8 cellular contexts compared by ENCODE assay signal in genomic region chr2:95026471-95027368, GRCh38.
DNase-seq lines count a peak whose midpoint lies in the region; ATAC-seq lines count a peak whose summit lies in the region.

No MANE protein-coding gene starts in this region.

- no peak for ATAC-seq in HG02840 (IDR thresholded peaks at IDR 0.05; ENCODE audit: low FRiP score, unreplicated experiment)
- ATAC-seq in HG03025 (IDR thresholded peaks at IDR 0.05; ENCODE audit: low FRiP score, unreplicated experiment): no peak

- H3K4me3 Mint-ChIP-seq in stimulated activated naive CD8-positive, alpha-beta T cell treated with anti-CD3 and anti-CD28 coated beads, Interleukin-15, Interleukin-2, amounts not matched to agents 100 ng/mL and 50 ng/mL, for 24 hours: peak overlapping the region; percentile 93

- no peaks in the 10 kb centered on the region for H3K36me3 Mint-ChIP-seq in stimulated activated naive CD8-positive, alpha-beta T cell treated with anti-CD3 and anti-CD28 coated beads, Interleukin-15, Interleukin-2, amounts not matched to agents 100 ng/mL and 50 ng/mL, for 24 hours (ENCODE audit: low read depth)

- peak overlapping the region; percentile 2 for H3K27ac Mint-ChIP-seq in stimulated activated naive CD8-positive, alpha-beta T cell treated with anti-CD3 and anti-CD28 coated beads, Interleukin-15, Interleukin-2, amounts not matched to agents 100 ng/mL and 50 ng/mL, for 24 hours

- no peaks in the 10 kb centered on the region for H3K9me3 Mint-ChIP-seq in stimulated activated naive CD8-positive, alpha-beta T cell treated with anti-CD3 and anti-CD28 coated beads, Interleukin-15, Interleukin-2, amounts not matched to agents 100 ng/mL and 50 ng/mL, for 24 hours

- H3K27me3 Mint-ChIP-seq in stimulated activated naive CD8-positive, alpha-beta T cell treated with anti-CD3 and anti-CD28 coated beads, Interleukin-15, Interleukin-2, amounts not matched to agents 100 ng/mL and 50 ng/mL, for 24 hours: peaks cover 20% of the 10 kb centered on the region

- H3K4me1 Mint-ChIP-seq in stimulated activated naive CD8-positive, alpha-beta T cell treated with anti-CD3 and anti-CD28 coated beads, Interleukin-15, Interleukin-2, amounts not matched to agents 100 ng/mL and 50 ng/mL, for 24 hours (ENCODE audit: low read depth): peaks cover 65% of the 10 kb centered on the region

- DNase-seq in NCI-H2227 (lab: John Stamatoyannopoulos, UW; ENCODE audit: unreplicated experiment) (peak; percentile 19), NCI-H2227 treated with DMSO at 0.1 percent for 48 hours (lab: John Stamatoyannopoulos, UW) (no peak), iPS-NIHi7 (ENCODE audit: extremely low spot score) (peak; percentile 53)
- DNase-seq in activated effector memory CD4-positive, alpha-beta T cell treated with Interleukin-2 at 50 U/mL for 16 hours: peak; percentile 40
- DNase-seq in NK-92 treated with Interleukin-12 subunit alpha and Interleukin-12 subunit beta, amount 100 ng/mL, for 24 hours (lab: John Stamatoyannopoulos, UW): no peak

Comparison
In these comparisons a context has a peak if more than half of its experiments do, and no peak if none do; other contexts are left out.
1. DNase-seq: peak in NCI-H2227 (single experiment), activated effector memory CD4-positive, alpha-beta T cell treated with Interleukin-2 at 50 U/mL for 16 hours (single experiment) and iPS-NIHi7 (single experiment); none in NCI-H2227 treated with DMSO at 0.1 percent for 48 hours (single experiment) and NK-92 treated with Interleukin-12 subunit alpha and Interleukin-12 subunit beta, amount 100 ng/mL, for 24 hours (single experiment).